In the genomic region with DNA sequence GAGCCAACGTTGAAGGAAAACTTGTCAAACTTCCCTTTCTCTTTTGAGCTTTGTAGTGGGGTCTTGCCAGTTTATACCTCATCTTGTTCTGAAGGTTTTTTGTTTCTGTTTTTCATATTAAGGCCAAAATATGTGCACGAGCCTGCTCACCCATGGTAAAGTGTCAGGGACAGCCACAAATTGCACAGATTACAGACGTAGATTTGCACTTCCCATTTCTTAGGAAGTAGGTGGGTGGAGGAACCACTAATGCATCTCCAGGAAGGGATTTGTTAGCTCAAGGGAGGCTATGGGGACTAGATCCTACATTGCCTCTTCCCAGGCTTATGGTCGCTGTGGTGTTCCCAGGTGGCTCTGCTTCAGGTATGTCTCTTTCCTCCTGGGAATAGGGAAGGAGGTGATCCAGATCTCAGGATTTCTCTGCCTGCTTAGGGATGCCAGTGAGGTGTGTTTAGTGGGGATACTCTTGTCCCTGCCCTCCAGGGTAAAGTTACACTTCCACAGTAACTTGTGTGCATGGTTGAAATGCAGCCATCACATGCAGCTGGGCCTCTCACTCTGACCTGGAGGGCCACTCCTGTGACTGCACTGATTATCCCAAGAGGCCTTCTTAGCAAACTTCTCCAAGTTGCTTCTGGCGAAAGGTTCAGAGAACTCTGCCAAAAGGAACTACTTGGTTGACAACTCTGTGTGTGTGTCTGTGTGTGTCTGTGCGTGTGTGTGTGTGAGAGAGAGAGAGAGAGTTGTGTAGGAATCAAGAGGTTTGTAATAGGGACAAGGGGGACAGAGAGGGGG, we compare ENCODE assay signal across 20 cellular contexts. TPM values are rescaled to one million over a fixed set of nuclear protein-coding genes. Genes with fewer than 3 reads are reported as not detected.
A peak's percentile ranks its signal among the peaks of the same experiment; 100 is the strongest.
DNase-seq lines count a peak whose midpoint lies in the region; ATAC-seq and TF ChIP-seq lines count a peak whose summit lies in the region.
"Had no signal": no experiment of that assay in that cellular context is flagged by ENCODE, and none has a peak within 500 bp of the region (broad histone marks: within the 10 kb centered on the region; RNA-seq: fewer than 3 reads in every experiment).

No MANE protein-coding gene starts in this region.

- no peaks in the 10 kb centered on the region for H3K4me1 ChIP-seq in mesenchymal stem cell (ENCODE audit: control insufficient read depth, insufficient read depth, low read depth, low read length)
- H3K4me1 ChIP-seq in upper lobe of right lung, result peaks cover 16% of the 10 kb centered on the region

- intact Hi-C loops in Right ventricle myocardium superior (cut with DNase I), result no loop called here
- intact Hi-C loops in cardiac septum (cut with DNase I), result no loop called here
- intact Hi-C loops in upper lobe of right lung (cut with DNase I), result no loop called here

- H3K27ac ChIP-seq in coronary artery (peak overlapping the region in 1 of 2 donors; percentile 45), mesenchymal stem cell (ENCODE audit: low read length, poor library complexity, severe bottlenecking) (no peak overlapping the region), upper lobe of right lung (no peak overlapping the region)

- H3K9ac ChIP-seq in mesenchymal stem cell (ENCODE audit: low read length), result peak overlapping the region; percentile 52

- H3K4me3 ChIP-seq in coronary artery, result no peak overlapping the region
- peak overlapping the region in 1 of 2 experiments; percentile 57 for H3K4me3 ChIP-seq in mesenchymal stem cell (ENCODE audit: insufficient read depth in 1 of 2, low read depth in 1 of 2, low read length in 2 of 2)
- no peak overlapping the region for H3K4me3 ChIP-seq in upper lobe of right lung
- H3K4me3 ChIP-seq: mucosa of descending colon had no signal

- no peak overlapping the region for H2BK12ac ChIP-seq in mesenchymal stem cell (ENCODE audit: low read length in 2 of 2)

- no peak overlapping the region for H3K18ac ChIP-seq in mesenchymal stem cell (ENCODE audit: low read depth in 1 of 2, low read length in 2 of 2)

- no peaks in the 10 kb centered on the region for H3K9me3 ChIP-seq in mesenchymal stem cell (ENCODE audit: control insufficient read depth, low read length)
- no peaks in the 10 kb centered on the region for H3K9me3 ChIP-seq in upper lobe of right lung
- H3K9me3 ChIP-seq: esophagus muscularis mucosa, heart left ventricle, mucosa of descending colon had no signal

- H2BK5ac ChIP-seq in mesenchymal stem cell (ENCODE audit: low read depth, low read length, poor library complexity, severe bottlenecking), result no peak overlapping the region

- whole genome bisulfite sequencing in mesenchymal stem cell, result 76% methylated on average over 6 of the region's 6 CpGs

- no peak overlapping the region for H4K91ac ChIP-seq in mesenchymal stem cell (ENCODE audit: low read length)

- H4K8ac ChIP-seq in mesenchymal stem cell (ENCODE audit: low read length), result no peak overlapping the region

- no peak for DNase-seq in Right ventricle myocardium superior
- DNase-seq in cardiac septum (ENCODE audit: low spot score), result no peak
- DNase-seq in coronary artery (ENCODE audit: low spot score), result peak; percentile 16
- DNase-seq in mesenchymal stem cell, result no peak
- DNase-seq in upper lobe of right lung, result no peak
- DNase-seq in RKO (ENCODE audit: low spot score), result no peak
- no peak for DNase-seq in cerebellum (ENCODE audit: low spot score)
- DNase-seq: activated T-cell treated with anti-CD3 and anti-CD28 coated beads, Interleukin-2, amount 50 U/mL, for 1 hour; effector CD4-positive, alpha-beta T cell; heart left ventricle; HFFc6; mucosa of descending colon; NCI-H2029; NCI-H526; occipital lobe; stimulated activated CD4-positive, alpha-beta T cell treated with anti-CD3 and anti-CD28 coated beads, Interleukin-2, amount 100 ng/mL, for 48 hours; substantia nigra had no signal

- H3K36me3 ChIP-seq in mesenchymal stem cell (ENCODE audit: control insufficient read depth in 1 of 2, insufficient read depth in 2 of 2, low read depth in 1 of 2, low read length in 2 of 2) (no peaks in the 10 kb centered on the region), upper lobe of right lung (no peaks in the 10 kb centered on the region)
- H3K36me3 ChIP-seq: esophagus muscularis mucosa, heart left ventricle had no signal

- H2AK5ac ChIP-seq in mesenchymal stem cell (ENCODE audit: low read length, severe bottlenecking), result no peak overlapping the region

- ATAC-seq in Right ventricle myocardium superior (ENCODE audit: poor library complexity), result peak; percentile 42
- peak; percentile 66 for ATAC-seq in upper lobe of right lung
- ATAC-seq in HG03175 (IDR thresholded peaks at IDR 0.05; ENCODE audit: unreplicated experiment), result no peak

- H2BK15ac ChIP-seq in mesenchymal stem cell (ENCODE audit: low read depth, poor library complexity, severe bottlenecking), result no peak overlapping the region

- H3K27me3 ChIP-seq in mesenchymal stem cell (ENCODE audit: control insufficient read depth in 1 of 2, insufficient read depth in 1 of 2, low read length in 2 of 2) (peaks cover 0 to 6% of the 10 kb centered on the region in 2 experiments), upper lobe of right lung (no peaks in the 10 kb centered on the region)
- H3K27me3 ChIP-seq: esophagus muscularis mucosa, heart left ventricle had no signal

- H3K14ac ChIP-seq in mesenchymal stem cell (ENCODE audit: low read length in 2 of 2), result no peak overlapping the region

- no peak overlapping the region for H2AFZ ChIP-seq in mesenchymal stem cell (ENCODE audit: low read depth, low read length)

- H2BK120ac ChIP-seq in mesenchymal stem cell (ENCODE audit: low read depth, low read length), result no peak overlapping the region

- H3K23ac ChIP-seq in mesenchymal stem cell (ENCODE audit: low read length in 2 of 2), result no peak overlapping the region

- TF ChIP-seq CTCF in coronary artery (IDR thresholded peaks at IDR 0.05) (no peak), upper lobe of right lung (IDR thresholded peaks at IDR 0.05) (no peak)

- H3K4ac ChIP-seq in mesenchymal stem cell (ENCODE audit: low read depth in 1 of 2, low read length in 2 of 2), result no peak overlapping the region

- H3K4me2 ChIP-seq in mesenchymal stem cell (ENCODE audit: low read length, poor library complexity, severe bottlenecking), result no peak overlapping the region

- H3K79me1 ChIP-seq in mesenchymal stem cell (replicated peaks; ENCODE audit: low read length, poor library complexity, severe bottlenecking), result no peaks in the 10 kb centered on the region

RNA-seq across cellular contexts. Expression of a gene that starts 9.8 kb away (rescaled TPM):
- total RNA-seq in Right ventricle myocardium superior, result 26.5 TPM
- 14.9 TPM for total RNA-seq in cardiac septum
- polyA plus RNA-seq in mesenchymal stem cell (2013, experiment 1 of 2), result 8.9 TPM
- 9.6 TPM for polyA plus RNA-seq in mesenchymal stem cell (2013, experiment 2 of 2)
- 26.8 TPM for total RNA-seq in upper lobe of right lung
- total RNA-seq in cerebellum, result 7.0 TPM

RNA-seq across cellular contexts. Expression of a gene that starts 38.3 kb away (rescaled TPM):
- total RNA-seq in Right ventricle myocardium superior (6.5 TPM), cardiac septum (5.3 TPM), upper lobe of right lung (30.6 TPM), cerebellum (2.9 TPM)
- polyA plus RNA-seq in mesenchymal stem cell (2013, experiment 1 of 2), result 1.3 TPM
- 1.2 TPM for polyA plus RNA-seq in mesenchymal stem cell (2013, experiment 2 of 2)
- total RNA-seq: SK-MEL-5 had no signal
